1 cellular context compared by ENCODE assay signal in the genomic region with DNA sequence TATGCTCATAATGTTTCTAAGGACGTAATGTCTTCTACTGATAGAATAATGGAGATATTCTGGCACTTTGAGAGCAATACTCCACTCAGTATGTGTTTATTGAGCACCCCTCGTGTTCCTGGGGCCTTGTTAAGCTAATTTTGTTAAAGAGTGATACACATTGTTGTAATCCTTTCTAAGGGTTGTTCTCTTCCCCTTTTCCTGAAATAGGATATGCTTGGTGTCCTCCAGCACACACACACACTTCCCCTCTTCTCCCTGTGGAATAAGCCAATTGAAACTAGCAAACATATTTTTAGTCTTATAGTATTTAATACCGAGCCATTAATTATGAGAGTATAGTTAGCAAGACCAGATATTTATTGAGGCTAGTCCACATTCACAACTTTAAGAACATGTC.
TF ChIP-seq lines count a peak whose summit lies in the region.

No MANE protein-coding gene starts in this region.

TF ChIP-seq in SK-N-SH, 30 proteins besides CTCF, POLR2A, EP300 and RAD21 (continued from another document):
- TF ChIP-seq, protein P1, sequence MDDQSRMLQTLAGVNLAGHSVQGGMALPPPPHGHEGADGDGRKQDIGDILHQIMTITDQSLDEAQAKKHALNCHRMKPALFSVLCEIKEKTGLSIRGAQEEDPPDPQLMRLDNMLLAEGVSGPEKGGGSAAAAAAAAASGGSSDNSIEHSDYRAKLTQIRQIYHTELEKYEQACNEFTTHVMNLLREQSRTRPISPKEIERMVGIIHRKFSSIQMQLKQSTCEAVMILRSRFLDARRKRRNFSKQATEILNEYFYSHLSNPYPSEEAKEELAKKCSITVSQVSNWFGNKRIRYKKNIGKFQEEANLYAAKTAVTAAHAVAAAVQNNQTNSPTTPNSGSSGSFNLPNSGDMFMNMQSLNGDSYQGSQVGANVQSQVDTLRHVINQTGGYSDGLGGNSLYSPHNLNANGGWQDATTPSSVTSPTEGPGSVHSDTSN (IDR thresholded peaks at IDR 0.05): no peak
- no peak for TF ChIP-seq MXI1 (IDR thresholded peaks at IDR 0.05; ENCODE audit: low read depth, low read length)
